In the genomic region with DNA sequence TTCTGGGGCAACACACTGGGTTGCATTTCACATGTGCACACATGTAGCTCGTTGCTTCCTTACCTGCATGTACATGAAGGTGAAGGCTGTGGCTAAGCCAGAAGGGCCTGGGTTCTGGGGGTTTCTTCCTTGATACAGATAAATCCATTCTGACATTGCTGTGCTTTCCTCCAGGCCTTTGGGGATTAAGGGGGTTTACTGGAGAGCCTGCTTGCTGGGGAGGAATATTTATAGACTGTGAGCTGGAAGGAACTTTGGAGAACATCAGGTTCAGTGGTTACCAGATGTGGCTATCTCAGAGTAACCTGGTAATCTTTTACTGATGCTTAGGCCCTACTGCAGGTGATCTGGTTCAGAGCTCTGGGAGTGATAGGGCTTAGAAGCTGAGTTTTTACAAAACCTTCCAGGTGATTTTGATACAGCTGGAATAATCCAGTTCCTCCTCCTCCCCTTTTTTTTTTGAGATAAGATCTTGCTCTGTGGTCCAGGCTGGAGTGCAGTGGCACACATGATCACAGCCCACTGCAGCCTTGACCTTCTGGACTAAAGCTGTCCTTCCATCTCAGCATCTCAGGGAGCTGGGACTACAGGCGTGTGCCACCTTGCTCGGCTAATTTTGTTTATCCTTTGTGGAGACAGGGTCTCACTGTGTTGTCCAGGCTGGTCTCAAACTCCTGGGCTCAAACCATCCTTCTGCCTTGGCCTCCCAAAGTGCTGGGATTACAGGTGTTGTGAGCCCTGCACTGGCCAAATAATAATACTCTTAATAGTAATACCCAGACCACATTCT, we compare ENCODE assay signal across 1 cellular context.
TF ChIP-seq lines count a peak whose summit lies in the region.

No MANE protein-coding gene starts in this region.

TF ChIP-seq in GM23338, 12 proteins besides CTCF, POLR2A, EP300 and RAD21:
- TF ChIP-seq EZH2phosphoT487 (IDR thresholded peaks at IDR 0.05; ENCODE audit: unreplicated experiment) (no peak), CREB1 (CRISPR knock-in tag; IDR thresholded peaks at IDR 0.05; ENCODE audit: low read depth) (no peak)
- TF ChIP-seq, protein P1, sequence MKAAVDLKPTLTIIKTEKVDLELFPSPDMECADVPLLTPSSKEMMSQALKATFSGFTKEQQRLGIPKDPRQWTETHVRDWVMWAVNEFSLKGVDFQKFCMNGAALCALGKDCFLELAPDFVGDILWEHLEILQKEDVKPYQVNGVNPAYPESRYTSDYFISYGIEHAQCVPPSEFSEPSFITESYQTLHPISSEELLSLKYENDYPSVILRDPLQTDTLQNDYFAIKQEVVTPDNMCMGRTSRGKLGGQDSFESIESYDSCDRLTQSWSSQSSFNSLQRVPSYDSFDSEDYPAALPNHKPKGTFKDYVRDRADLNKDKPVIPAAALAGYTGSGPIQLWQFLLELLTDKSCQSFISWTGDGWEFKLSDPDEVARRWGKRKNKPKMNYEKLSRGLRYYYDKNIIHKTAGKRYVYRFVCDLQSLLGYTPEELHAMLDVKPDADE (IDR thresholded peaks at IDR 0.05): no peak
- TF ChIP-seq, protein P2, sequence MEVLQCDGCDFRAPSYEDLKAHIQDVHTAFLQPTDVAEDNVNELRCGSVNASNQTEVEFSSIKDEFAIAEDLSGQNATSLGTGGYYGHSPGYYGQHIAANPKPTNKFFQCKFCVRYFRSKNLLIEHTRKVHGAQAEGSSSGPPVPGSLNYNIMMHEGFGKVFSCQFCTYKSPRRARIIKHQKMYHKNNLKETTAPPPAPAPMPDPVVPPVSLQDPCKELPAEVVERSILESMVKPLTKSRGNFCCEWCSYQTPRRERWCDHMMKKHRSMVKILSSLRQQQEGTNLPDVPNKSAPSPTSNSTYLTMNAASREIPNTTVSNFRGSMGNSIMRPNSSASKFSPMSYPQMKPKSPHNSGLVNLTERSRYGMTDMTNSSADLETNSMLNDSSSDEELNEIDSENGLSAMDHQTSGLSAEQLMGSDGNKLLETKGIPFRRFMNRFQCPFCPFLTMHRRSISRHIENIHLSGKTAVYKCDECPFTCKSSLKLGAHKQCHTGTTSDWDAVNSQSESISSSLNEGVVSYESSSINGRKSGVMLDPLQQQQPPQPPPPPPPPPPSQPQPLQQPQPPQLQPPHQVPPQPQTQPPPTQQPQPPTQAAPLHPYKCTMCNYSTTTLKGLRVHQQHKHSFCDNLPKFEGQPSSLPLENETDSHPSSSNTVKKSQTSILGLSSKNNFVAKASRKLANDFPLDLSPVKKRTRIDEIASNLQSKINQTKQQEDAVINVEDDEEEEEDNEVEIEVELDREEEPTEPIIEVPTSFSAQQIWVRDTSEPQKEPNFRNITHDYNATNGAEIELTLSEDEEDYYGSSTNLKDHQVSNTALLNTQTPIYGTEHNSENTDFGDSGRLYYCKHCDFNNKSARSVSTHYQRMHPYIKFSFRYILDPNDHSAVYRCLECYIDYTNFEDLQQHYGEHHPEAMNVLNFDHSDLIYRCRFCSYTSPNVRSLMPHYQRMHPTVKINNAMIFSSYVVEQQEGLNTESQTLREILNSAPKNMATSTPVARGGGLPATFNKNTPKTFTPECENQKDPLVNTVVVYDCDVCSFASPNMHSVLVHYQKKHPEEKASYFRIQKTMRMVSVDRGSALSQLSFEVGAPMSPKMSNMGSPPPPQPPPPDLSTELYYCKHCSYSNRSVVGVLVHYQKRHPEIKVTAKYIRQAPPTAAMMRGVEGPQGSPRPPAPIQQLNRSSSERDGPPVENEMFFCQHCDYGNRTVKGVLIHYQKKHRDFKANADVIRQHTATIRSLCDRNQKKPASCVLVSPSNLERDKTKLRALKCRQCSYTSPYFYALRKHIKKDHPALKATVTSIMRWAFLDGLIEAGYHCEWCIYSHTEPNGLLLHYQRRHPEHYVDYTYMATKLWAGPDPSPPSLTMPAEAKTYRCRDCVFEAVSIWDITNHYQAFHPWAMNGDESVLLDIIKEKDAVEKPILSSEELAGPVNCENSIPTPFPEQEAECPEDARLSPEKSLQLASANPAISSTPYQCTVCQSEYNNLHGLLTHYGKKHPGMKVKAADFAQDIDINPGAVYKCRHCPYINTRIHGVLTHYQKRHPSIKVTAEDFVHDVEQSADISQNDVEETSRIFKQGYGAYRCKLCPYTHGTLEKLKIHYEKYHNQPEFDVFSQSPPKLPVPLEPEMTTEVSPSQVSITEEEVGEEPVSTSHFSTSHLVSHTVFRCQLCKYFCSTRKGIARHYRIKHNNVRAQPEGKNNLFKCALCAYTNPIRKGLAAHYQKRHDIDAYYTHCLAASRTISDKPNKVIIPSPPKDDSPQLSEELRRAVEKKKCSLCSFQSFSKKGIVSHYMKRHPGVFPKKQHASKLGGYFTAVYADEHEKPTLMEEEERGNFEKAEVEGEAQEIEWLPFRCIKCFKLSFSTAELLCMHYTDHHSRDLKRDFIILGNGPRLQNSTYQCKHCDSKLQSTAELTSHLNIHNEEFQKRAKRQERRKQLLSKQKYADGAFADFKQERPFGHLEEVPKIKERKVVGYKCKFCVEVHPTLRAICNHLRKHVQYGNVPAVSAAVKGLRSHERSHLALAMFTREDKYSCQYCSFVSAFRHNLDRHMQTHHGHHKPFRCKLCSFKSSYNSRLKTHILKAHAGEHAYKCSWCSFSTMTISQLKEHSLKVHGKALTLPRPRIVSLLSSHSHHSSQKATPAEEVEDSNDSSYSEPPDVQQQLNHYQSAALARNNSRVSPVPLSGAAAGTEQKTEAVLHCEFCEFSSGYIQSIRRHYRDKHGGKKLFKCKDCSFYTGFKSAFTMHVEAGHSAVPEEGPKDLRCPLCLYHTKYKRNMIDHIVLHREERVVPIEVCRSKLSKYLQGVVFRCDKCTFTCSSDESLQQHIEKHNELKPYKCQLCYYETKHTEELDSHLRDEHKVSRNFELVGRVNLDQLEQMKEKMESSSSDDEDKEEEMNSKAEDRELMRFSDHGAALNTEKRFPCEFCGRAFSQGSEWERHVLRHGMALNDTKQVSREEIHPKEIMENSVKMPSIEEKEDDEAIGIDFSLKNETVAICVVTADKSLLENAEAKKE (CRISPR knock-in tag; IDR thresholded peaks at IDR 0.05): no peak
